Comparison of ENCODE assay signal across 27 cellular contexts in genomic region chr1:223003549-223003948, GRCh38.
"Had no signal": no experiment of that assay in that cellular context is flagged by ENCODE, and none has a peak within 500 bp of the region (broad histone marks: within the 10 kb centered on the region; RNA-seq: fewer than 3 reads in every experiment).

No MANE protein-coding gene starts in this region.

- H3K27me3 Mint-ChIP-seq: progenitor cell of endocrine pancreas; stimulated activated memory B cell treated with anti-CD40 and anti-IgM and Interleukin-4, amounts not matched to agents 10 μg/mL and 1 μg/mL and 100 μg/mL, for 72 hours; stimulated activated naive CD8-positive, alpha-beta T cell treated with anti-CD3 and anti-CD28 coated beads, Interleukin-15, amount 100 ng/mL, for 72 hours; type B pancreatic cell had no signal

- H3K4me3 Mint-ChIP-seq: natural killer cell; nephron; neural progenitor cell; stimulated activated memory B cell treated with anti-CD40 and anti-IgM and Interleukin-4, amounts not matched to agents 10 μg/mL and 1 μg/mL and 100 μg/mL, for 72 hours; stimulated activated naive CD8-positive, alpha-beta T cell treated with anti-CD3 and anti-CD28 coated beads, Interleukin-15, amount 100 ng/mL, for 72 hours; type B pancreatic cell had no signal

- H3K9me3 Mint-ChIP-seq: natural killer cell; nephron; stimulated activated memory B cell treated with anti-CD40 and anti-IgM and Interleukin-4, amounts not matched to agents 10 μg/mL and 1 μg/mL and 100 μg/mL, for 72 hours; stimulated activated naive CD8-positive, alpha-beta T cell treated with anti-CD3 and anti-CD28 coated beads, Interleukin-15, amount 100 ng/mL, for 72 hours; type B pancreatic cell had no signal

- H3K4me1 Mint-ChIP-seq: natural killer cell; stimulated activated memory B cell treated with anti-CD40 and anti-IgM and Interleukin-4, amounts not matched to agents 10 μg/mL and 1 μg/mL and 100 μg/mL, for 72 hours; stimulated activated naive CD8-positive, alpha-beta T cell treated with anti-CD3 and anti-CD28 coated beads, Interleukin-15, amount 100 ng/mL, for 72 hours had no signal

- DNase-seq: natural killer cell; occipital lobe; ovary; posterior cingulate gyrus; psoas muscle; right cardiac atrium; right lobe of liver; sigmoid colon; small intestine; stimulated activated CD4-positive, alpha-beta T cell treated with anti-CD3 and anti-CD28 coated beads, Interleukin-15, amount 100 ng/mL, for 24 hours; stimulated activated CD4-positive, alpha-beta T cell treated with anti-CD3 and anti-CD28 coated beads, Interleukin-4, amount 100 ng/mL, for 1 hour; stimulated activated CD4-positive, alpha-beta T cell treated with anti-CD3 and anti-CD28 coated beads, Interleukin-4, amount 100 ng/mL, for 4 hours; stimulated activated CD8-positive, alpha-beta memory T cell treated with anti-CD3 and anti-CD28 coated beads, Interleukin-4, amount 100 ng/mL, for 48 hours; stimulated activated naive CD4-positive, alpha-beta T cell; stimulated activated naive CD8-positive, alpha-beta T cell treated with anti-CD3 and anti-CD28 coated beads, Interleukin-15, amount 100 ng/mL, for 72 hours; stimulated activated naive CD8-positive, alpha-beta T cell treated with anti-CD3 and anti-CD28 coated beads, Interleukin-15, Interleukin-2, amounts not matched to agents 100 U/mL and 50 U/mL, for 24 hours; substantia nigra; testis; tibial artery; transverse colon; upper lobe of right lung; uterus had no signal

- H3K27ac Mint-ChIP-seq: natural killer cell; nephron; neural progenitor cell; progenitor cell of endocrine pancreas; stimulated activated memory B cell treated with anti-CD40 and anti-IgM and Interleukin-4, amounts not matched to agents 10 μg/mL and 1 μg/mL and 100 μg/mL, for 72 hours; stimulated activated naive CD8-positive, alpha-beta T cell treated with anti-CD3 and anti-CD28 coated beads, Interleukin-15, amount 100 ng/mL, for 72 hours; type B pancreatic cell had no signal
